ENCODE assay signal across 28 cellular contexts in the genomic region with DNA sequence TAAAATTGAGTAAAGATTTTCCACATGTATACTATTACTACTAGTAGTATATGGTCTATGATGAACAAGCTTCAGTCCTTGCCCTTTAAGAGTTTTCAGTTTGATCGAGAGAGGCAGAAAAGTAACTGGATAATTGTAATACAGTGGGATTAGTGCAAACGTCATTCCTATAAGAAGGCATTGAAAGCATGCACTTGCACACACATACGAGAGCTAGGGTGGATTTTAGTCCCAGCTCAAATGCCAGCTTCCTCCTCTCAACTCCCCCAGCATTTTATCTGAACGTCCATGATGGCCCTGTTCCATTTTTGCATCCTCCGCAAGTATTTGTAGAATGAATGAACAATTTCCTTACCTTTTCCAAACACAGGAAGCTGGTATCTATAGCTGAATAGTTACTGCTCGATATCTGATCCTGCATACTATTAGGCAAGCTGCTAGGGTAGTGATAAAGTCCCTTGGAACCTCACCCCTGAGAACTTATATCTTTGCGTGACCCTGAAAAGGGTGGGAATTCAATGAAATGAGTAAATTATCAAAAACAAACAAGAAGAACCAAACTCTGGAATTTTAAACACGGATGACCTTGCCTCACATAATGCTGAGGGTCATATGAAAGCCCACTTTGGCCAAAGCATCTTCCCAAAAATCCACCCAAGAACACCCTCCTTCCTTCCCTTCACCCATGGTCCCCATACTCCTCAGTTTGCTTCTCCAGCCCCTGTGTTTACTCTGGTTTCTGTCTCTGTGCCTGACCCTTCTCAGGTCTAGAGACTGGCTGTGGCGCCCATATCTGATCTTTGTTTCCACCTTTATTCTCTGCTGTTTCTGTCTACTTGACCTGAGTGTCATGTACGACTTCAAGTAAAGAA.
"Had no signal": no experiment of that assay in that cellular context is flagged by ENCODE, and none has a peak within 500 bp of the region (broad histone marks: within the 10 kb centered on the region; RNA-seq: fewer than 3 reads in every experiment).

No MANE protein-coding gene starts in this region.

- H3K36me3 ChIP-seq: brain microvascular endothelial cell, esophagus muscularis mucosa, left ventricle myocardium inferior, neural progenitor cell, right atrium auricular region, tibial artery, WERI-Rb-1 had no signal

- H3K4me3 Mint-ChIP-seq: activated CD8-positive, alpha-beta T cell treated with anti-CD3 and anti-CD28 coated beads, Interleukin-2, amount 10 ng/mL, durations not matched to agents 7 days and 5 days; activated naive CD4-positive, alpha-beta T cell treated with anti-CD3 and anti-CD28 coated beads, Interleukin-2, amount 50 U/mL, for 24 hours; activated T-helper 1 cell treated with anti-CD3 and anti-CD28 coated beads, Interleukin-12 subunit alpha, Interleukin-12 subunit beta, Interleukin-2, Interleukin-4 antibody, amounts not matched to agents 30 ng/mL and 10 ng/mL and 1 ng/mL, durations not matched to agents 14 hours and 24 hours and 36 hours; dendritic cell treated with granulocyte-macrophage colony-stimulating factor and Interleukin-4, amounts not matched to agents 40 ng/mL and 50 ng/mL, for 4 days; mesothelial cell of epicardium; naive thymus-derived CD8-positive, alpha-beta T cell; neural progenitor cell; T-helper 1 cell treated with Interleukin-12 subunit alpha and Interleukin-12 subunit beta and Interleukin-4 antibody, amounts not matched to agents 30 μg/mL and 1 μg/mL, for 36 hours had no signal

- H2AFZ ChIP-seq: neural progenitor cell had no signal

- H3K4me3 ChIP-seq: esophagus muscularis mucosa, left ventricle myocardium inferior, neural progenitor cell, psoas muscle, right atrium auricular region, tibial artery had no signal

- H3K4me1 ChIP-seq: psoas muscle had no signal

- H3K9me3 Mint-ChIP-seq: activated naive CD4-positive, alpha-beta T cell treated with anti-CD3 and anti-CD28 coated beads, Interleukin-2, amount 50 U/mL, for 24 hours; activated T-helper 1 cell treated with anti-CD3 and anti-CD28 coated beads, Interleukin-12 subunit alpha, Interleukin-12 subunit beta, Interleukin-2, Interleukin-4 antibody, amounts not matched to agents 30 ng/mL and 10 ng/mL and 1 ng/mL, durations not matched to agents 14 hours and 24 hours and 36 hours; dendritic cell treated with granulocyte-macrophage colony-stimulating factor and Interleukin-4, amounts not matched to agents 40 ng/mL and 50 ng/mL, for 4 days; mesothelial cell of epicardium; naive thymus-derived CD8-positive, alpha-beta T cell; neural progenitor cell; T-helper 1 cell treated with Interleukin-12 subunit alpha and Interleukin-12 subunit beta and Interleukin-4 antibody, amounts not matched to agents 30 μg/mL and 1 μg/mL, for 36 hours had no signal

- H3K27me3 Mint-ChIP-seq: dendritic cell treated with granulocyte-macrophage colony-stimulating factor and Interleukin-4, amounts not matched to agents 40 ng/mL and 50 ng/mL, for 4 days had no signal

- H3K4me2 ChIP-seq: neural progenitor cell had no signal

- H3K27ac Mint-ChIP-seq: activated CD8-positive, alpha-beta T cell treated with anti-CD3 and anti-CD28 coated beads, Interleukin-2, amount 10 ng/mL, durations not matched to agents 7 days and 5 days; activated naive CD4-positive, alpha-beta T cell treated with anti-CD3 and anti-CD28 coated beads, Interleukin-2, amount 50 U/mL, for 24 hours; activated T-helper 1 cell treated with anti-CD3 and anti-CD28 coated beads, Interleukin-12 subunit alpha, Interleukin-12 subunit beta, Interleukin-2, Interleukin-4 antibody, amounts not matched to agents 30 ng/mL and 10 ng/mL and 1 ng/mL, durations not matched to agents 14 hours and 24 hours and 36 hours; dendritic cell treated with granulocyte-macrophage colony-stimulating factor and Interleukin-4, amounts not matched to agents 40 ng/mL and 50 ng/mL, for 4 days; mesothelial cell of epicardium; neural progenitor cell; T-helper 1 cell treated with Interleukin-12 subunit alpha and Interleukin-12 subunit beta and Interleukin-4 antibody, amounts not matched to agents 30 μg/mL and 1 μg/mL, for 36 hours had no signal

- FAIRE-seq: endometrium, frontal cortex had no signal

- H3K27ac ChIP-seq: brain microvascular endothelial cell, esophagus muscularis mucosa, left ventricle myocardium inferior, neural progenitor cell, psoas muscle, right atrium auricular region, tibial artery, WERI-Rb-1 had no signal

- H3K9me3 ChIP-seq: esophagus muscularis mucosa, left ventricle myocardium inferior, psoas muscle, right atrium auricular region, tibial artery had no signal

- H3K4me1 Mint-ChIP-seq: activated naive CD4-positive, alpha-beta T cell treated with anti-CD3 and anti-CD28 coated beads, Interleukin-2, amount 50 U/mL, for 24 hours had no signal

- H3K36me3 Mint-ChIP-seq: activated naive CD4-positive, alpha-beta T cell treated with anti-CD3 and anti-CD28 coated beads, Interleukin-2, amount 50 U/mL, for 24 hours; mesothelial cell of epicardium; naive thymus-derived CD8-positive, alpha-beta T cell; neural progenitor cell had no signal

- DNase-seq: activated CD4-positive, alpha-beta T cell treated with anti-CD3 and anti-CD28 coated beads, Interleukin-2, amount 50 U/mL, for 1 hour; activated CD4-positive, CD25-positive, alpha-beta regulatory T cell treated with anti-CD3 and anti-CD28 coated beads, Interleukin-2, amount 50 U/mL, for 72 hours; activated CD8-positive, alpha-beta T cell treated with anti-CD3 and anti-CD28 coated beads, Interleukin-2, amount 10 ng/mL, durations not matched to agents 7 days and 5 days; activated gamma-delta T cell; aorta; brain microvascular endothelial cell; caudate nucleus; effector CD4-positive, alpha-beta T cell; hippocampal formation; kidney glomerular epithelial cell; left ventricle myocardium inferior; naive thymus-derived CD8-positive, alpha-beta T cell; psoas muscle; stimulated activated CD4-positive, alpha-beta T cell treated with anti-CD3 and anti-CD28 coated beads, Interleukin-4, amount 100 ng/mL, for 4 hours; stimulated activated naive CD8-positive, alpha-beta T cell treated with anti-CD3 and anti-CD28 coated beads, Interleukin-15, Interleukin-2, amounts not matched to agents 100 U/mL and 50 U/mL, for 24 hours; T1000; tibial artery; WERI-Rb-1 had no signal

- H3K27me3 ChIP-seq: brain microvascular endothelial cell, esophagus muscularis mucosa, neural progenitor cell, right atrium auricular region, tibial artery had no signal

- H3K9ac ChIP-seq: neural progenitor cell had no signal

- ATAC-seq: activated CD8-positive, alpha-beta T cell treated with anti-CD3 and anti-CD28 coated beads, Interleukin-2, amount 10 ng/mL, durations not matched to agents 7 days and 5 days; naive thymus-derived CD8-positive, alpha-beta T cell; psoas muscle; stimulated activated naive CD8-positive, alpha-beta T cell treated with anti-CD3 and anti-CD28 coated beads, Interleukin-15, Interleukin-2, amounts not matched to agents 100 U/mL and 50 U/mL, for 24 hours had no signal
